ENCODE assay signal across 10 cellular contexts in the genomic region with DNA sequence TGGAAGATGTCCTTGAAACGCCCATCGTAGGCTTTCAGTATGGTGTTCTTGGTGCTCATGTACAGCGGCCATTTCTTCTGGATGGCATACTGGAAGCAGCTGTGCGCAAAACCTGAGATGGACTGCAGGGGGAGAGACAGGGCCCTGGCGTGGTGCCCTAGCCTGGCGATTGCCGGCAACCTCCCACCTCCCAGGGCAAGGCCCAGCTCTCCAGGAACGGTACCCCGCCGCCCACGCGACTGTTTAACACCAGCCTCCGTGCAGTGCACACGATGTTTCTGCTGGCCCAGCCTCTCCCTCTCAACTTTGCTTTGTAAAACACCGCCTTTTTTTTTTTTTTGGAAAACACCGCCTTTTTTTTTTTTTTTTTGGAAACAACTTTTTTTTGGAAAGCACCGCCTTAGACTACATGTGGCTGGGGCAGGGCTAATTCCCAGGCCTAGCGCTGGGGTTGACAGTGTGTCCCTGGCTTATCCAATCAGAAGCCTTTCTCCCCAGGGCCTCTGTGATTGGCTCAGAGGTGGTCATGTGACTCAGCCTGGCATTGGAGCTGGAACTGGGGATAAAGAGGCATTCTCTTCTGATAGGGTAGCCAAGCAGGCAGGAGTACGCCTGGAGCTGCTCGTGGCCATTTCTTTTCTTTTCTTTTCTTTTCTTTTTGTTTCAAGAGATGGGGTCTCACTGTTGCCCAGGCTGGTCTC. TPM values are rescaled to one million over a fixed set of nuclear protein-coding genes. Genes with fewer than 3 reads are reported as not detected.
DNase-seq lines count a peak whose midpoint lies in the region; ATAC-seq and TF ChIP-seq lines count a peak whose summit lies in the region.
"Had no signal": no experiment of that assay in that cellular context is flagged by ENCODE, and none has a peak within 500 bp of the region (broad histone marks: within the 10 kb centered on the region; RNA-seq: fewer than 3 reads in every experiment).

No MANE protein-coding gene starts in this region.

- POLR2A ChIA-PET in naive thymus-derived CD8-positive, alpha-beta T cell (lab: Charles Lee), result interaction anchor here (0.7 to 1.5 kb wide), 2 partner anchors 12 to 15 kb away, joined by 3 to 5 read pairs; no protein-coding TSS in a partner anchor

- intact Hi-C loops in lower leg skin (cut with DNase I; ENCODE audit: low total_unique reads), result no loop called here

- H3K27me3 Mint-ChIP-seq in naive thymus-derived CD8-positive, alpha-beta T cell, result no peaks in the 10 kb centered on the region

- no peak overlapping the region for H3K27ac ChIP-seq in effector memory CD4-positive, alpha-beta T cell (ENCODE audit: insufficient read depth, low read length, poor library complexity, severe bottlenecking)
- H3K27ac ChIP-seq: C4-2B, upper lobe of left lung had no signal

- ATAC-seq in naive thymus-derived CD8-positive, alpha-beta T cell, result peak; percentile 37 to 44

- in situ Hi-C loops in astrocyte of the spinal cord (cut with HindIII; ENCODE audit: low sequenced_read_pairs), result no loop called here

- H3K4me1 Mint-ChIP-seq in naive thymus-derived CD8-positive, alpha-beta T cell, result peaks cover 6 to 19% (median 11%) of the 10 kb centered on the region in 4 donors

- H3K4me3 Mint-ChIP-seq in naive thymus-derived CD8-positive, alpha-beta T cell, result no peak overlapping the region

- peaks cover 5 to 57% (median 10%) of the 10 kb centered on the region in 3 donors for H3K36me3 Mint-ChIP-seq in naive thymus-derived CD8-positive, alpha-beta T cell

- TF ChIP-seq CTCF in astrocyte of the spinal cord (IDR thresholded peaks at IDR 0.05; ENCODE audit: low read depth, low read length) (peak; percentile 27), lower leg skin (IDR thresholded peaks at IDR 0.05) (no peak)

- peak overlapping the region in 4 of 10 donors; percentile 40 to 87 (median 66) for H3K27ac Mint-ChIP-seq in naive thymus-derived CD8-positive, alpha-beta T cell

- DNase-seq in NCI-H2227 (lab: John Stamatoyannopoulos, UW; ENCODE audit: unreplicated experiment) (peak; percentile 7), NCI-H2227 treated with DMSO at 0.1 percent for 48 hours (lab: John Stamatoyannopoulos, UW) (no peak), Kasumi-1 (lab: John Stamatoyannopoulos, UW) (peak; percentile 38 to 53), astrocyte of the spinal cord (ENCODE audit: low read depth, low spot score) (no peak), NCI-H146 (lab: John Stamatoyannopoulos, UW) (no peak), lower leg skin (ENCODE audit: low spot score in 2 of 2) (no peak)
- DNase-seq in naive thymus-derived CD8-positive, alpha-beta T cell, result peak in 1 of 10 donors; percentile 15
- no peak for DNase-seq in effector memory CD4-positive, alpha-beta T cell

- H3K9me3 Mint-ChIP-seq in naive thymus-derived CD8-positive, alpha-beta T cell, result no peaks in the 10 kb centered on the region

- no peak for TF ChIP-seq POLR2A in lower leg skin (IDR thresholded peaks at IDR 0.05)

- H3K36me3 ChIP-seq in effector memory CD4-positive, alpha-beta T cell (ENCODE audit: control insufficient read depth, insufficient read depth, low read length), result peaks cover 51% of the 10 kb centered on the region

- H3K4me3 ChIP-seq in astrocyte of the spinal cord (ENCODE audit: low read depth, low read length), result no peak overlapping the region
- no peak overlapping the region for H3K4me3 ChIP-seq in effector memory CD4-positive, alpha-beta T cell (ENCODE audit: insufficient read depth, low read depth, low read length, poor library complexity, severe bottlenecking)
- no peak overlapping the region for H3K4me3 ChIP-seq in lower leg skin (ENCODE audit: low read depth, poor library complexity, severe bottlenecking)
- H3K4me3 ChIP-seq: upper lobe of left lung had no signal

- WGBS in lower leg skin, 2 donors, result 72 to 75% methylated on average over 20 of the region's 20 CpGs

- no peaks in the 10 kb centered on the region for H3K9me3 ChIP-seq in effector memory CD4-positive, alpha-beta T cell (ENCODE audit: control insufficient read depth, low read length)
- H3K9me3 ChIP-seq: upper lobe of left lung had no signal

- H3K4me1 ChIP-seq in effector memory CD4-positive, alpha-beta T cell (ENCODE audit: control insufficient read depth, insufficient read depth, low read length, poor library complexity, severe bottlenecking), result no peaks in the 10 kb centered on the region

- no peaks in the 10 kb centered on the region for H3K27me3 ChIP-seq in effector memory CD4-positive, alpha-beta T cell (replicated peaks; ENCODE audit: control insufficient read depth, insufficient read depth, low read length, poor library complexity, severe bottlenecking)
- H3K27me3 ChIP-seq: upper lobe of left lung had no signal

RNA-seq across cellular contexts. Expression of gene IDH2, which starts 14.7 kb away (rescaled TPM):
- total RNA-seq in naive thymus-derived CD8-positive, alpha-beta T cell, result 10 to 100 TPM; 26.9 to 29.6 TPM
- polyA plus RNA-seq in naive thymus-derived CD8-positive, alpha-beta T cell, result 10 to 100 TPM; 71.5 to 97.7 (median 80.1) TPM
- total RNA-seq in lower leg skin, result 100 to 1,000 TPM in 2 of 4 donors, 10 to 100 TPM in 2; 49.2 to 136 (median 86.3) TPM

Comparison
In these comparisons a context has a peak if more than half of its experiments do, and no peak if none do; other contexts are left out.
1. DNase-seq: peak in NCI-H2227 (single experiment) and Kasumi-1 (2 of 2); none in NCI-H2227 treated with DMSO at 0.1 percent for 48 hours (single experiment), astrocyte of the spinal cord (single experiment), NCI-H146 (single experiment), effector memory CD4-positive, alpha-beta T cell (0 of 3) and lower leg skin (0 of 2).